Comparison of ENCODE assay signal across 8 cellular contexts in genomic region chr19:8585894-8586750, GRCh38. TPM values are rescaled to one million over a fixed set of nuclear protein-coding genes. Genes with fewer than 3 reads are reported as not detected.
DNase-seq lines count a peak whose midpoint lies in the region; ATAC-seq, FAIRE-seq and TF ChIP-seq lines count a peak whose summit lies in the region.

No MANE protein-coding gene starts in this region.

- H3K9ac ChIP-seq in Loucy (ENCODE audit: low read depth, low read length, poor library complexity, severe bottlenecking) (no peak overlapping the region), endothelial cell of umbilical vein (replicated peaks; ENCODE audit: extremely low read depth, insufficient read depth, low read length) (no peak overlapping the region), parathyroid adenoma (no peak overlapping the region)

- H3K27me3 ChIP-seq in Loucy (ENCODE audit: insufficient read depth, low read length, poor library complexity, severe bottlenecking) (no peaks in the 10 kb centered on the region), endothelial cell of umbilical vein (ENCODE audit: control insufficient read depth in 2 of 2, insufficient read depth in 2 of 2, low read length in 2 of 2) (no peaks in the 10 kb centered on the region), parathyroid adenoma (ENCODE audit: control insufficient read depth, insufficient read depth, low read length) (no peaks in the 10 kb centered on the region)

- peaks cover 5% of the 10 kb centered on the region for H3K27me3 Mint-ChIP-seq in activated CD4-positive, alpha-beta T cell treated with anti-CD3 and anti-CD28 coated beads, Interleukin-2, amount 10 ng/mL, durations not matched to agents 7 days and 5 days

- DNase-seq in EH (ENCODE audit: low read depth) (peak; percentile 42), endothelial cell of umbilical vein (ENCODE audit: low read depth, low spot score) (no peak), kidney tubule cell (ENCODE audit: low spot score) (no peak), frontal cortex (ENCODE audit: low spot score in 2 of 2) (no peak)
- DNase-seq in activated CD4-positive, alpha-beta T cell treated with anti-CD3 and anti-CD28 coated beads, Interleukin-2, amount 10 ng/mL, durations not matched to agents 7 days and 5 days: peak; percentile 70

- no peaks in the 10 kb centered on the region for H3K36me3 Mint-ChIP-seq in activated CD4-positive, alpha-beta T cell treated with anti-CD3 and anti-CD28 coated beads, Interleukin-2, amount 10 ng/mL, durations not matched to agents 7 days and 5 days (ENCODE audit: low read depth)

- TF ChIP-seq POLR2A in endothelial cell of umbilical vein (IDR thresholded peaks at IDR 0.05; ENCODE audit: low read depth, low read length): no peak

- peak; percentile 71 for TF ChIP-seq CTCF in Loucy (conservative IDR thresholded peaks at IDR 0.05; ENCODE audit: low read length)
- peak; percentile 43 to 55 for TF ChIP-seq CTCF in endothelial cell of umbilical vein (IDR thresholded peaks at IDR 0.05; ENCODE audit: extremely low read depth in 1 of 2, insufficient read depth in 1 of 2, low read depth in 1 of 2, low read length in 2 of 2)
- TF ChIP-seq CTCF in parathyroid adenoma (IDR thresholded peaks at IDR 0.05): peak; percentile 59

- H3K27ac Mint-ChIP-seq in activated CD4-positive, alpha-beta T cell treated with anti-CD3 and anti-CD28 coated beads, Interleukin-2, amount 10 ng/mL, durations not matched to agents 7 days and 5 days: no peak overlapping the region

- H3K9me3 ChIP-seq in Loucy (ENCODE audit: insufficient read depth, low read depth, low read length): no peaks in the 10 kb centered on the region
- H3K9me3 ChIP-seq in endothelial cell of umbilical vein (replicated peaks; ENCODE audit: control insufficient read depth, insufficient read depth, low read length): no peaks in the 10 kb centered on the region
- H3K9me3 ChIP-seq in parathyroid adenoma (ENCODE audit: control insufficient read depth, low read length): no peaks in the 10 kb centered on the region

- CTCF ChIA-PET in activated CD4-positive, alpha-beta T cell treated with anti-CD3 and anti-CD28 coated beads, Interleukin-2, amount 10 ng/mL, durations not matched to agents 7 days and 5 days (lab: Charles Lee): interaction anchor here (0.6 to 2.1 kb wide), 5 partner anchors 8 to 233 kb away, joined by 3 to 6 read pairs (median 3); no protein-coding TSS in a partner anchor
- CTCF ChIA-PET in endothelial cell of umbilical vein (lab: Charles Lee): interaction anchor here (1.3 to 2.8 kb wide), 3 partner anchors 7 to 27 kb away, joined by 3 to 15 read pairs (median 3); no protein-coding TSS in a partner anchor

- H3K9me1 ChIP-seq in endothelial cell of umbilical vein (replicated peaks; ENCODE audit: control insufficient read depth, extremely low read depth, insufficient read depth, low read length): no peaks in the 10 kb centered on the region

- no peaks in the 10 kb centered on the region for H4K20me1 ChIP-seq in Loucy (ENCODE audit: insufficient read depth, low read length, poor library complexity, severe bottlenecking)
- no peaks in the 10 kb centered on the region for H4K20me1 ChIP-seq in endothelial cell of umbilical vein (replicated peaks; ENCODE audit: control insufficient read depth, extremely low read depth, insufficient read depth, low read length)

- H3K4me3 Mint-ChIP-seq in activated CD4-positive, alpha-beta T cell treated with anti-CD3 and anti-CD28 coated beads, Interleukin-2, amount 10 ng/mL, durations not matched to agents 7 days and 5 days: no peak overlapping the region

- H3K4me1 Mint-ChIP-seq in activated CD4-positive, alpha-beta T cell treated with anti-CD3 and anti-CD28 coated beads, Interleukin-2, amount 10 ng/mL, durations not matched to agents 7 days and 5 days: peaks cover 1% of the 10 kb centered on the region

- BruUV-seq in endothelial cell of umbilical vein (replicated peaks; lab: Mats Ljungman, UMichigan): no TSS peak

- H2AFZ ChIP-seq in Loucy (ENCODE audit: low read length) (no peak overlapping the region), endothelial cell of umbilical vein (ENCODE audit: low read depth, low read length) (no peak overlapping the region), parathyroid adenoma (no peak overlapping the region)

- no peak overlapping the region for H3K4me2 ChIP-seq in Loucy (ENCODE audit: low read depth, low read length, poor library complexity, severe bottlenecking)
- no peak overlapping the region for H3K4me2 ChIP-seq in endothelial cell of umbilical vein (ENCODE audit: insufficient read depth, low read length)
- H3K4me2 ChIP-seq in parathyroid adenoma (ENCODE audit: low read length): no peak overlapping the region

- intact Hi-C loops in endothelial cell of umbilical vein (cut with micrococcal nuclease): no loop called here

- ATAC-seq in HG03571 (IDR thresholded peaks at IDR 0.05; ENCODE audit: unreplicated experiment): no peak

- no peak for FAIRE-seq in endothelial cell of umbilical vein (lab: Jason Lieb, UNC)
- FAIRE-seq in frontal cortex (lab: Jason Lieb, UNC): no peak

- H3K27ac ChIP-seq in endothelial cell of umbilical vein (ENCODE audit: insufficient read depth, low read depth, low read length) (no peak overlapping the region), parathyroid adenoma (no peak overlapping the region)

- no peaks in the 10 kb centered on the region for H3K9me3 Mint-ChIP-seq in activated CD4-positive, alpha-beta T cell treated with anti-CD3 and anti-CD28 coated beads, Interleukin-2, amount 10 ng/mL, durations not matched to agents 7 days and 5 days

- no peaks in the 10 kb centered on the region for H3K9me2 ChIP-seq in Loucy (replicated peaks; ENCODE audit: low read depth, low read length)

- POLR2A ChIA-PET in activated CD4-positive, alpha-beta T cell treated with anti-CD3 and anti-CD28 coated beads, Interleukin-2, amount 10 ng/mL, durations not matched to agents 7 days and 5 days (lab: Charles Lee): no interaction called here
- POLR2A ChIA-PET in endothelial cell of umbilical vein (lab: Charles Lee): interaction anchor here (1.1 kb wide), 1 partner anchor 56 kb away, joined by 3 read pairs; no protein-coding TSS in a partner anchor

- H3F3A ChIP-seq in Loucy (ENCODE audit: low read depth): no peaks in the 10 kb centered on the region

- H3K4me1 ChIP-seq in Loucy (ENCODE audit: insufficient read depth, low read length, poor library complexity, severe bottlenecking) (no peaks in the 10 kb centered on the region), endothelial cell of umbilical vein (ENCODE audit: control insufficient read depth, extremely low read depth, insufficient read depth, low read length) (no peaks in the 10 kb centered on the region), parathyroid adenoma (no peaks in the 10 kb centered on the region)

- H3K79me2 ChIP-seq in Loucy (ENCODE audit: insufficient read depth, low read length): no peaks in the 10 kb centered on the region
- H3K79me2 ChIP-seq in endothelial cell of umbilical vein (ENCODE audit: control insufficient read depth, insufficient read depth, low read length): no peaks in the 10 kb centered on the region
- no peaks in the 10 kb centered on the region for H3K79me2 ChIP-seq in parathyroid adenoma

- dilution Hi-C loops in endothelial cell of umbilical vein (cut with MboI; ENCODE audit: extremely low pct_ligation_motif_present, low sequenced_read_pairs): no loop called here

- H3K36me3 ChIP-seq in Loucy (ENCODE audit: insufficient read depth, low read length) (no peaks in the 10 kb centered on the region), endothelial cell of umbilical vein (ENCODE audit: control insufficient read depth in 2 of 2, extremely low read depth in 1 of 2, insufficient read depth in 2 of 2, low read length in 2 of 2) (no peaks in the 10 kb centered on the region), parathyroid adenoma (ENCODE audit: control insufficient read depth, insufficient read depth, low read length) (no peaks in the 10 kb centered on the region)

- H3K4me3 ChIP-seq in Loucy (ENCODE audit: low read length, poor library complexity, severe bottlenecking): no peak overlapping the region
- no peak overlapping the region for H3K4me3 ChIP-seq in endothelial cell of umbilical vein (replicated peaks in 1 of 3; ENCODE audit: insufficient read depth in 1 of 3, low read depth in 1 of 3, low read length in 3 of 3)
- H3K4me3 ChIP-seq in parathyroid adenoma (ENCODE audit: low read depth, low read length): no peak overlapping the region

RNA-seq across cellular contexts. Expression of gene MYO1F, which starts 8.9 kb away (rescaled TPM):
- total RNA-seq in activated CD4-positive, alpha-beta T cell treated with anti-CD3 and anti-CD28 coated beads, Interleukin-2, amount 10 ng/mL, durations not matched to agents 7 days and 5 days: 100 to 1,000 TPM; 359 to 366 TPM
- 0.07 and 0.22 TPM in 2 replicates for total RNA-seq in endothelial cell of umbilical vein
- 0.25 and 0.39 TPM in 2 replicates for polyA plus RNA-seq in endothelial cell of umbilical vein
- polyA plus RNA-seq in endothelial cell of umbilical vein (2011; cell fraction: cytosol; rRNA removed): 0.13 and 0.24 TPM in 2 replicates
- polyA plus RNA-seq in endothelial cell of umbilical vein (2011; cell fraction: nucleus; rRNA removed): 0.06 and 0.25 TPM in 2 replicates
- polyA plus RNA-seq in endothelial cell of umbilical vein (2012): 0.44 and 0.80 TPM in 2 replicates
- polyA minus RNA-seq in endothelial cell of umbilical vein: 0.15 and 0.53 TPM in 2 replicates
- polyA minus RNA-seq in endothelial cell of umbilical vein (2011; cell fraction: cytosol; rRNA and poly(A)+ RNA removed): not detected
- polyA minus RNA-seq in endothelial cell of umbilical vein (2011; cell fraction: nucleus; rRNA and poly(A)+ RNA removed): not detected in 2 replicates
- 1.6 TPM for total RNA-seq in frontal cortex

RNA-seq across cellular contexts. Expression of gene ADAMTS10, which starts 24.4 kb away (rescaled TPM):
- 10 to 100 TPM; 10.6 to 15.3 TPM for total RNA-seq in activated CD4-positive, alpha-beta T cell treated with anti-CD3 and anti-CD28 coated beads, Interleukin-2, amount 10 ng/mL, durations not matched to agents 7 days and 5 days
- 17.4 and 18.9 TPM in 2 replicates for total RNA-seq in endothelial cell of umbilical vein
- 15.8 and 19.6 TPM in 2 replicates for polyA plus RNA-seq in endothelial cell of umbilical vein
- 2.0 and 4.2 TPM in 2 replicates for polyA plus RNA-seq in endothelial cell of umbilical vein (2011; cell fraction: cytosol; rRNA removed)
- 110 and 146 TPM in 2 replicates for polyA plus RNA-seq in endothelial cell of umbilical vein (2011; cell fraction: nucleus; rRNA removed)
- 8.4 and 14.3 TPM in 2 replicates for polyA plus RNA-seq in endothelial cell of umbilical vein (2012)
- polyA minus RNA-seq in endothelial cell of umbilical vein: 10.2 and 16.7 TPM in 2 replicates
- 0.92 TPM for polyA minus RNA-seq in endothelial cell of umbilical vein (2011; cell fraction: cytosol; rRNA and poly(A)+ RNA removed)
- 24.8 and 54.3 TPM in 2 replicates for polyA minus RNA-seq in endothelial cell of umbilical vein (2011; cell fraction: nucleus; rRNA and poly(A)+ RNA removed)
- 34.6 TPM for total RNA-seq in frontal cortex

RNA-seq across cellular contexts. Expression of gene NFILZ, which starts 44.3 kb away (rescaled TPM):
- not detected for total RNA-seq in activated CD4-positive, alpha-beta T cell treated with anti-CD3 and anti-CD28 coated beads, Interleukin-2, amount 10 ng/mL, durations not matched to agents 7 days and 5 days
- total RNA-seq in endothelial cell of umbilical vein: not detected in 2 replicates
- polyA plus RNA-seq in endothelial cell of umbilical vein: not detected in 2 replicates
- polyA plus RNA-seq in endothelial cell of umbilical vein (2011; cell fraction: cytosol; rRNA removed): not detected in 2 replicates
- not detected in 2 replicates for polyA plus RNA-seq in endothelial cell of umbilical vein (2011; cell fraction: nucleus; rRNA removed)
- not detected in 2 replicates for polyA plus RNA-seq in endothelial cell of umbilical vein (2012)
- not detected in 2 replicates for polyA minus RNA-seq in endothelial cell of umbilical vein
- not detected for polyA minus RNA-seq in endothelial cell of umbilical vein (2011; cell fraction: cytosol; rRNA and poly(A)+ RNA removed)
- polyA minus RNA-seq in endothelial cell of umbilical vein (2011; cell fraction: nucleus; rRNA and poly(A)+ RNA removed): not detected in 2 replicates
- not detected for total RNA-seq in frontal cortex

Comparison
In these comparisons a context has a peak if more than half of its experiments do, and no peak if none do; other contexts are left out.
1. DNase-seq: peak in EH (single experiment) and activated CD4-positive, alpha-beta T cell treated with anti-CD3 and anti-CD28 coated beads, Interleukin-2, amount 10 ng/mL, durations not matched to agents 7 days and 5 days (single experiment); none in endothelial cell of umbilical vein (single experiment), kidney tubule cell (single experiment) and frontal cortex (0 of 2).
2. RNA of gene MYO1F, which starts 8.9 kb away (total RNA-seq): 359 to 366 TPM in activated CD4-positive, alpha-beta T cell treated with anti-CD3 and anti-CD28 coated beads, Interleukin-2, amount 10 ng/mL, durations not matched to agents 7 days and 5 days; 1.6 TPM in frontal cortex (single experiment) and 0.07 to 0.22 TPM in endothelial cell of umbilical vein; every median in the first group is over 100 times any median in the second.
3. Peak in every context shown above with its lines, with median percentiles within 50 percentile points of each other: CTCF ChIP-seq.